In genomic region chr1:182147136-182147815, GRCh38 we compare ENCODE assay signal across 9 cellular contexts.
DNase-seq lines count a peak whose midpoint lies in the region; ATAC-seq and TF ChIP-seq lines count a peak whose summit lies in the region.
"Had no signal": no experiment of that assay in that cellular context is flagged by ENCODE, and none has a peak within 500 bp of the region (broad histone marks: within the 10 kb centered on the region; RNA-seq: fewer than 3 reads in every experiment).

No MANE protein-coding gene starts in this region.

- H3K27ac ChIP-seq in HL-60 (replicated peaks) = peak overlapping the region; percentile 90
- H3K27ac ChIP-seq in lower lobe of right lung = peak overlapping the region; percentile 94

- H3K9me3 ChIP-seq in lower lobe of right lung = no peaks in the 10 kb centered on the region

- H3K36me3 ChIP-seq in lower lobe of right lung = no peaks in the 10 kb centered on the region

- DNase-seq in HL-60 (ENCODE audit: low read depth in 1 of 2, low spot score in 1 of 2) = peak; percentile 91 to 96
- peak; percentile 63 for DNase-seq in lower lobe of right lung
- no peak for DNase-seq in glomerular visceral epithelial cell (ENCODE audit: extremely low spot score)
- DNase-seq in GDM1 (lab: John Stamatoyannopoulos, UW) = no peak
- no peak for DNase-seq in activated CD4-positive, alpha-beta T cell treated with anti-CD3 and anti-CD28 coated beads for 4 hours
- DNase-seq in cerebellum (ENCODE audit: low spot score) = no peak
- DNase-seq: activated CD8-positive, alpha-beta T cell treated with anti-CD3 and anti-CD28 coated beads for 36 hours had no signal

- H3K4me3 ChIP-seq in HL-60 (replicated peaks; ENCODE audit: insufficient read depth, low read length) (no peak overlapping the region), lower lobe of right lung (no peak overlapping the region)

- peaks cover 51% of the 10 kb centered on the region for H3K4me1 ChIP-seq in lower lobe of right lung

- H3K27me3 ChIP-seq in HL-60 (ENCODE audit: insufficient read depth, poor library complexity, severe bottlenecking) = no peaks in the 10 kb centered on the region
- H3K27me3 ChIP-seq in lower lobe of right lung (ENCODE audit: low read depth) = no peaks in the 10 kb centered on the region

- peak; percentile 93 for ATAC-seq in GM18517 (IDR thresholded peaks at IDR 0.05; ENCODE audit: unreplicated experiment)
- ATAC-seq in GM21786 (IDR thresholded peaks at IDR 0.05; ENCODE audit: unreplicated experiment) = peak; percentile 87
- ATAC-seq in lower lobe of right lung = peak; percentile 29 to 34
- ATAC-seq: activated CD8-positive, alpha-beta T cell treated with anti-CD3 and anti-CD28 coated beads for 36 hours had no signal

- TF ChIP-seq CTCF in HL-60 (IDR thresholded peaks at IDR 0.05; ENCODE audit: insufficient read depth, low read length) (no peak), lower lobe of right lung (IDR thresholded peaks at IDR 0.05) (no peak)

- intact Hi-C loops in lower lobe of right lung (cut with DNase I) = no loop called here

Comparison
In these comparisons a context has a peak if more than half of its experiments do, and no peak if none do; other contexts are left out.
1. ATAC-seq: peak in every context shown above with its lines; median percentile 93 in GM18517; 87 in GM21786; 32 in lower lobe of right lung.
2. DNase-seq: peak in HL-60 (2 of 2) and lower lobe of right lung (single experiment); none in glomerular visceral epithelial cell (single experiment), GDM1 (single experiment), activated CD4-positive, alpha-beta T cell treated with anti-CD3 and anti-CD28 coated beads for 4 hours (0 of 2) and cerebellum (single experiment).